In genomic region chr13:41554180-41554579, GRCh38 we compare ENCODE assay signal across 14 cellular contexts.
DNase-seq lines count a peak whose midpoint lies in the region; ATAC-seq lines count a peak whose summit lies in the region.
"Had no signal": no experiment of that assay in that cellular context is flagged by ENCODE, and none has a peak within 500 bp of the region (broad histone marks: within the 10 kb centered on the region; RNA-seq: fewer than 3 reads in every experiment).

No MANE protein-coding gene starts in this region.

- CTCF ChIA-PET in activated CD4-positive, alpha-beta memory T cell treated with anti-CD3 and anti-CD28 coated beads, Interleukin-2, amount 10 ng/mL, durations not matched to agents 7 days and 5 days (lab: Charles Lee), result interaction anchor here (1.2 to 3.2 kb wide), 2 partner anchors 62 to 95 kb away, joined by 3 to 13 read pairs; no protein-coding TSS in a partner anchor

- no peak for DNase-seq in activated T-cell treated with anti-CD3 and anti-CD28 coated beads, Interleukin-2, amount 50 U/mL, for 4 hours
- DNase-seq in activated T-cell treated with anti-CD3 and anti-CD28 coated beads, Interleukin-2, amount 50 U/mL, for 1 hour, result no peak
- DNase-seq in activated CD4-positive, alpha-beta memory T cell treated with anti-CD3 and anti-CD28 coated beads, Interleukin-2, amount 10 ng/mL, durations not matched to agents 7 days and 5 days, result no peak
- DNase-seq in left cardiac atrium, result no peak
- no peak for DNase-seq in activated naive CD4-positive, alpha-beta T cell treated with anti-CD3 and anti-CD28 coated beads, Interleukin-2, amount 50 U/mL, for 16 hours
- DNase-seq: CD8-positive, alpha-beta memory T cell; EL; naive B cell; NCI-H1930; NCI-H446; ovary had no signal

- H3K27ac Mint-ChIP-seq in activated CD4-positive, alpha-beta memory T cell treated with anti-CD3 and anti-CD28 coated beads, Interleukin-2, amount 10 ng/mL, durations not matched to agents 7 days and 5 days, result peak overlapping the region; percentile 2
- H3K27ac Mint-ChIP-seq in stimulated activated naive CD8-positive, alpha-beta T cell treated with anti-CD3 and anti-CD28 coated beads, Interleukin-15, Interleukin-2, amounts not matched to agents 100 ng/mL and 50 ng/mL, for 24 hours, result peak overlapping the region; percentile 2

- H3K27me3 Mint-ChIP-seq in activated T-cell treated with anti-CD3 and anti-CD28 coated beads, Interleukin-2, amount 50 U/mL, for 4 hours (ENCODE audit: low read depth), result no peaks in the 10 kb centered on the region
- H3K27me3 Mint-ChIP-seq in activated CD4-positive, alpha-beta memory T cell treated with anti-CD3 and anti-CD28 coated beads, Interleukin-2, amount 10 ng/mL, durations not matched to agents 7 days and 5 days, result no peaks in the 10 kb centered on the region
- peaks cover 6% of the 10 kb centered on the region for H3K27me3 Mint-ChIP-seq in stimulated activated naive CD8-positive, alpha-beta T cell treated with anti-CD3 and anti-CD28 coated beads, Interleukin-15, Interleukin-2, amounts not matched to agents 100 ng/mL and 50 ng/mL, for 24 hours

- peak; percentile 13 to 14 for ATAC-seq in activated T-cell treated with anti-CD3 and anti-CD28 coated beads, Interleukin-2, amount 50 U/mL, for 4 hours
- ATAC-seq in HG02642 (IDR thresholded peaks at IDR 0.05; ENCODE audit: poor library complexity, unreplicated experiment) (peak; percentile 19), HG03280 (IDR thresholded peaks at IDR 0.05; ENCODE audit: unreplicated experiment) (no peak), left cardiac atrium (no peak)

- H3K36me3 Mint-ChIP-seq in activated T-cell treated with anti-CD3 and anti-CD28 coated beads, Interleukin-2, amount 50 U/mL, for 4 hours (ENCODE audit: insufficient read depth), result no peaks in the 10 kb centered on the region
- H3K36me3 Mint-ChIP-seq in activated CD4-positive, alpha-beta memory T cell treated with anti-CD3 and anti-CD28 coated beads, Interleukin-2, amount 10 ng/mL, durations not matched to agents 7 days and 5 days (ENCODE audit: low read depth), result no peaks in the 10 kb centered on the region
- H3K36me3 Mint-ChIP-seq in stimulated activated naive CD8-positive, alpha-beta T cell treated with anti-CD3 and anti-CD28 coated beads, Interleukin-15, Interleukin-2, amounts not matched to agents 100 ng/mL and 50 ng/mL, for 24 hours (ENCODE audit: low read depth), result no peaks in the 10 kb centered on the region
- H3K36me3 Mint-ChIP-seq: CD8-positive, alpha-beta memory T cell; naive B cell had no signal

- H3K4me3 Mint-ChIP-seq in activated T-cell treated with anti-CD3 and anti-CD28 coated beads, Interleukin-2, amount 50 U/mL, for 4 hours, result no peak overlapping the region
- no peak overlapping the region for H3K4me3 Mint-ChIP-seq in activated CD4-positive, alpha-beta memory T cell treated with anti-CD3 and anti-CD28 coated beads, Interleukin-2, amount 10 ng/mL, durations not matched to agents 7 days and 5 days
- peak overlapping the region; percentile 3 for H3K4me3 Mint-ChIP-seq in stimulated activated naive CD8-positive, alpha-beta T cell treated with anti-CD3 and anti-CD28 coated beads, Interleukin-15, Interleukin-2, amounts not matched to agents 100 ng/mL and 50 ng/mL, for 24 hours
- H3K4me3 Mint-ChIP-seq: CD8-positive, alpha-beta memory T cell had no signal

- intact Hi-C loops in left cardiac atrium (cut with DNase I), result no loop called here

- peaks cover 8% of the 10 kb centered on the region for H3K4me1 Mint-ChIP-seq in activated T-cell treated with anti-CD3 and anti-CD28 coated beads, Interleukin-2, amount 50 U/mL, for 4 hours (ENCODE audit: low read depth)
- H3K4me1 Mint-ChIP-seq in activated CD4-positive, alpha-beta memory T cell treated with anti-CD3 and anti-CD28 coated beads, Interleukin-2, amount 10 ng/mL, durations not matched to agents 7 days and 5 days, result peaks cover 18% of the 10 kb centered on the region
- H3K4me1 Mint-ChIP-seq in stimulated activated naive CD8-positive, alpha-beta T cell treated with anti-CD3 and anti-CD28 coated beads, Interleukin-15, Interleukin-2, amounts not matched to agents 100 ng/mL and 50 ng/mL, for 24 hours (ENCODE audit: low read depth), result peaks cover 14% of the 10 kb centered on the region
- H3K4me1 Mint-ChIP-seq: CD8-positive, alpha-beta memory T cell had no signal

- no peaks in the 10 kb centered on the region for H3K9me3 Mint-ChIP-seq in activated T-cell treated with anti-CD3 and anti-CD28 coated beads, Interleukin-2, amount 50 U/mL, for 4 hours
- H3K9me3 Mint-ChIP-seq in activated CD4-positive, alpha-beta memory T cell treated with anti-CD3 and anti-CD28 coated beads, Interleukin-2, amount 10 ng/mL, durations not matched to agents 7 days and 5 days, result peaks cover 2% of the 10 kb centered on the region
- H3K9me3 Mint-ChIP-seq in stimulated activated naive CD8-positive, alpha-beta T cell treated with anti-CD3 and anti-CD28 coated beads, Interleukin-15, Interleukin-2, amounts not matched to agents 100 ng/mL and 50 ng/mL, for 24 hours, result no peaks in the 10 kb centered on the region

- POLR2A ChIA-PET in activated CD4-positive, alpha-beta memory T cell treated with anti-CD3 and anti-CD28 coated beads, Interleukin-2, amount 10 ng/mL, durations not matched to agents 7 days and 5 days (lab: Charles Lee), result no interaction called here

Comparison
In these comparisons a context has a peak if more than half of its experiments do, and no peak if none do; other contexts are left out.
1. ATAC-seq: peak in activated T-cell treated with anti-CD3 and anti-CD28 coated beads, Interleukin-2, amount 50 U/mL, for 4 hours (2 of 2) and HG02642 (single experiment); none in HG03280 (single experiment) and left cardiac atrium (0 of 2).